Comparison of ENCODE assay signal across 16 cellular contexts in the genomic region with DNA sequence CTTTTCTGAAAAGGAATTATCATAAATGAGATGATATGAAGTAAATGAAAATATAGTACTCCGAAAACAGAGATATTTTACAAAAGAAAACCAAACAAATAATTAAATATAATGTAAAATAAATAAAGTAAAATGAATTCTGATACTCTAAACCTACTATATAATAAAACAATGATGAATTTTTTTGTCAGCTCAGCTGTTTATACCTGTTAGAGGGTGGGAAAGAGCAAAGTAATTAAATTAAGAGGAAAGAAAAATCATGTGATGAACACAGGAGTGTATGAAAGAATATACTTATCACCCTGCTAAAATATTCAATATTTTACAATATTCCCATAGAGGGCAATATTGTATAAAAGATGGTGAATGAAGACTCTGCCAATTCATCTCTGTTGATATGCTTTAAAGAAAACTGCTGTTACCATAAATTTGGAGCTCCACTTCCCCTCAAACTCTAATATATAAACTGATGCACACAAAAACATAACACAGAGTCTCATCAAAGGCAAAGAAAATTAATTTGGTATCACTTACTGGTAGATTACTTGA. TPM values are rescaled to one million over a fixed set of nuclear protein-coding genes. Genes with fewer than 3 reads are reported as not detected.
DNase-seq lines count a peak whose midpoint lies in the region; ATAC-seq and TF ChIP-seq lines count a peak whose summit lies in the region.
"Had no signal": no experiment of that assay in that cellular context is flagged by ENCODE, and none has a peak within 500 bp of the region (broad histone marks: within the 10 kb centered on the region; RNA-seq: fewer than 3 reads in every experiment).

No MANE protein-coding gene starts in this region.

- no peak for ATAC-seq in PC-3
- no peak for ATAC-seq in aorta (ENCODE audit: low FRiP score)
- ATAC-seq in stimulated activated naive B cell treated with anti-CD40 and anti-IgM and Interleukin-4, amounts not matched to agents 10 μg/mL and 1 μg/mL and 100 μg/mL, for 72 hours (replicated peaks) = no peak
- ATAC-seq: left ventricle myocardium superior had no signal

- intact Hi-C loops in PC-3 (cut with micrococcal nuclease) (loop anchor here (2.0 to 10.0 kb wide), 4 partner anchors 335 to 1025 kb away; no protein-coding TSS in a partner anchor), aorta (cut with DNase I) (no loop called here)

- no peak overlapping the region for H3K9ac ChIP-seq in Loucy (ENCODE audit: low read depth, low read length, poor library complexity, severe bottlenecking)
- H3K9ac ChIP-seq in PC-3 (ENCODE audit: low read length) = no peak overlapping the region

- peak; percentile 21 for TF ChIP-seq CTCF in DOHH2 (IDR thresholded peaks at IDR 0.05; ENCODE audit: low read depth, low read length, poor library complexity, severe bottlenecking)
- TF ChIP-seq CTCF in Loucy (conservative IDR thresholded peaks at IDR 0.05; ENCODE audit: low read length) = peak; percentile 43
- TF ChIP-seq CTCF in PC-3 (conservative IDR thresholded peaks at IDR 0.05; ENCODE audit: low read depth, low read length) = 0 out of 2 replicates have a peak, but pooled peaks have one; percentile 17

- H3K27ac ChIP-seq in DOHH2 (ENCODE audit: low read depth, low read length) (no peak overlapping the region), PC-3 (ENCODE audit: low read length) (no peak overlapping the region), aorta (ENCODE audit: low read depth in 1 of 2, low read length in 2 of 2) (no peak overlapping the region)
- H3K27ac ChIP-seq: RWPE1 had no signal

- no peak overlapping the region for H3K4me2 ChIP-seq in DOHH2 (ENCODE audit: low read length)
- no peak overlapping the region for H3K4me2 ChIP-seq in Loucy (ENCODE audit: low read depth, low read length, poor library complexity, severe bottlenecking)
- no peak overlapping the region for H3K4me2 ChIP-seq in PC-3 (ENCODE audit: low read length)

- DNase-seq in PC-3 = no peak
- peak; percentile 7 for DNase-seq in myocyte (ENCODE audit: low read depth)
- no peak for DNase-seq in activated T-cell treated with anti-CD3 and anti-CD28 coated beads, Interleukin-2, amount 50 U/mL, for 1 hour
- no peak for DNase-seq in aorta
- no peak for DNase-seq in stimulated activated naive B cell treated with anti-CD40 and anti-IgM and Interleukin-4, amounts not matched to agents 10 μg/mL and 1 μg/mL and 100 μg/mL, for 72 hours
- DNase-seq: activated naive CD4-positive, alpha-beta T cell treated with anti-CD3 and anti-CD28 coated beads, Interleukin-2, amount 10 ng/mL, durations not matched to agents 7 days and 5 days; caudate nucleus; hippocampal formation; left ventricle myocardium superior; NCI-H2107; nephron progenitor cell; substantia nigra had no signal

- CTCF ChIA-PET in PC-3 (lab: Charles Lee) = no interaction called here

- no peak overlapping the region for H3K27ac Mint-ChIP-seq in stimulated activated naive B cell treated with anti-CD40 and anti-IgM and Interleukin-4, amounts not matched to agents 10 μg/mL and 1 μg/mL and 100 μg/mL, for 72 hours
- H3K27ac Mint-ChIP-seq: activated naive CD4-positive, alpha-beta T cell treated with anti-CD3 and anti-CD28 coated beads, Interleukin-2, amount 10 ng/mL, durations not matched to agents 7 days and 5 days; nephron progenitor cell had no signal

- H3K27me3 ChIP-seq in DOHH2 (ENCODE audit: control insufficient read depth, low read length) (no peaks in the 10 kb centered on the region), Loucy (ENCODE audit: insufficient read depth, low read length, poor library complexity, severe bottlenecking) (no peaks in the 10 kb centered on the region), PC-3 (ENCODE audit: low read length) (no peaks in the 10 kb centered on the region), aorta (ENCODE audit: control insufficient read depth in 1 of 2, insufficient read depth in 2 of 2, low read length in 1 of 2) (no peaks in the 10 kb centered on the region)

- H3K79me2 ChIP-seq in DOHH2 (ENCODE audit: control insufficient read depth, low read length) (no peaks in the 10 kb centered on the region), Loucy (ENCODE audit: insufficient read depth, low read length) (no peaks in the 10 kb centered on the region), PC-3 (ENCODE audit: low read length) (no peaks in the 10 kb centered on the region)

- no peak overlapping the region for H3K4me3 Mint-ChIP-seq in stimulated activated naive B cell treated with anti-CD40 and anti-IgM and Interleukin-4, amounts not matched to agents 10 μg/mL and 1 μg/mL and 100 μg/mL, for 72 hours
- H3K4me3 Mint-ChIP-seq: activated naive CD4-positive, alpha-beta T cell treated with anti-CD3 and anti-CD28 coated beads, Interleukin-2, amount 10 ng/mL, durations not matched to agents 7 days and 5 days; nephron progenitor cell had no signal

- H3K4me3 ChIP-seq in DOHH2 (ENCODE audit: low read length) (no peak overlapping the region), Loucy (ENCODE audit: low read length, poor library complexity, severe bottlenecking) (no peak overlapping the region), PC-3 (ENCODE audit: low read length) (no peak overlapping the region), aorta (ENCODE audit: low read length in 2 of 2) (no peak overlapping the region)

- no peaks in the 10 kb centered on the region for H3K4me1 Mint-ChIP-seq in stimulated activated naive B cell treated with anti-CD40 and anti-IgM and Interleukin-4, amounts not matched to agents 10 μg/mL and 1 μg/mL and 100 μg/mL, for 72 hours
- H3K4me1 Mint-ChIP-seq: activated naive CD4-positive, alpha-beta T cell treated with anti-CD3 and anti-CD28 coated beads, Interleukin-2, amount 10 ng/mL, durations not matched to agents 7 days and 5 days; nephron progenitor cell had no signal

- no peak overlapping the region for H2AFZ ChIP-seq in Loucy (ENCODE audit: low read length)
- H2AFZ ChIP-seq in PC-3 (ENCODE audit: low read length) = no peak overlapping the region

- H3K9me3 ChIP-seq in DOHH2 (ENCODE audit: control insufficient read depth, insufficient read depth, low read length) = no peaks in the 10 kb centered on the region
- H3K9me3 ChIP-seq in Loucy (ENCODE audit: insufficient read depth, low read depth, low read length) = no peaks in the 10 kb centered on the region
- no peaks in the 10 kb centered on the region for H3K9me3 ChIP-seq in PC-3 (ENCODE audit: low read length)
- H3K9me3 ChIP-seq in aorta (ENCODE audit: control insufficient read depth, low read length) = no peaks in the 10 kb centered on the region

- WGBS in aorta, 2 donors = 76 to 78% methylated on average over 1 of the region's 1 CpG

- no peaks in the 10 kb centered on the region for H3K9me3 Mint-ChIP-seq in stimulated activated naive B cell treated with anti-CD40 and anti-IgM and Interleukin-4, amounts not matched to agents 10 μg/mL and 1 μg/mL and 100 μg/mL, for 72 hours
- H3K9me3 Mint-ChIP-seq: activated naive CD4-positive, alpha-beta T cell treated with anti-CD3 and anti-CD28 coated beads, Interleukin-2, amount 10 ng/mL, durations not matched to agents 7 days and 5 days; nephron progenitor cell had no signal

- no TSS peak for BruUV-seq in PC-3 (replicated peaks; lab: Mats Ljungman, UMichigan)

- H4K20me1 ChIP-seq in DOHH2 (ENCODE audit: control insufficient read depth, insufficient read depth, low read depth, low read length) (no peaks in the 10 kb centered on the region), Loucy (ENCODE audit: insufficient read depth, low read length, poor library complexity, severe bottlenecking) (no peaks in the 10 kb centered on the region), PC-3 (ENCODE audit: low read length) (no peaks in the 10 kb centered on the region)

- no peaks in the 10 kb centered on the region for H3K36me3 Mint-ChIP-seq in stimulated activated naive B cell treated with anti-CD40 and anti-IgM and Interleukin-4, amounts not matched to agents 10 μg/mL and 1 μg/mL and 100 μg/mL, for 72 hours
- H3K36me3 Mint-ChIP-seq: activated naive CD4-positive, alpha-beta T cell treated with anti-CD3 and anti-CD28 coated beads, Interleukin-2, amount 10 ng/mL, durations not matched to agents 7 days and 5 days had no signal

- H3K36me3 ChIP-seq in DOHH2 (ENCODE audit: control insufficient read depth, low read length) = no peaks in the 10 kb centered on the region
- H3K36me3 ChIP-seq in Loucy (ENCODE audit: insufficient read depth, low read length) = no peaks in the 10 kb centered on the region
- no peaks in the 10 kb centered on the region for H3K36me3 ChIP-seq in PC-3 (ENCODE audit: low read depth, low read length)
- H3K36me3 ChIP-seq in aorta (ENCODE audit: control insufficient read depth in 1 of 2, insufficient read depth in 2 of 2, low read length in 1 of 2) = no peaks in the 10 kb centered on the region

- H3K9me2 ChIP-seq in DOHH2 (replicated peaks; ENCODE audit: control insufficient read depth, low read length) = no peaks in the 10 kb centered on the region
- H3K9me2 ChIP-seq in Loucy (replicated peaks; ENCODE audit: low read depth, low read length) = no peaks in the 10 kb centered on the region
- no peaks in the 10 kb centered on the region for H3K9me2 ChIP-seq in PC-3 (replicated peaks; ENCODE audit: low read length)

- H3F3A ChIP-seq in DOHH2 (ENCODE audit: control insufficient read depth, insufficient read depth) (no peaks in the 10 kb centered on the region), Loucy (ENCODE audit: low read depth) (no peaks in the 10 kb centered on the region), PC-3 (ENCODE audit: low read length, unreplicated experiment) (no peaks in the 10 kb centered on the region)

- H3K27me3 Mint-ChIP-seq in stimulated activated naive B cell treated with anti-CD40 and anti-IgM and Interleukin-4, amounts not matched to agents 10 μg/mL and 1 μg/mL and 100 μg/mL, for 72 hours = no peaks in the 10 kb centered on the region
- H3K27me3 Mint-ChIP-seq: activated naive CD4-positive, alpha-beta T cell treated with anti-CD3 and anti-CD28 coated beads, Interleukin-2, amount 10 ng/mL, durations not matched to agents 7 days and 5 days had no signal

- H3K4me1 ChIP-seq in DOHH2 (ENCODE audit: control insufficient read depth, low read length) = no peaks in the 10 kb centered on the region
- no peaks in the 10 kb centered on the region for H3K4me1 ChIP-seq in Loucy (ENCODE audit: insufficient read depth, low read length, poor library complexity, severe bottlenecking)
- no peaks in the 10 kb centered on the region for H3K4me1 ChIP-seq in PC-3 (ENCODE audit: insufficient read depth, low read length)
- H3K4me1 ChIP-seq in aorta (ENCODE audit: control insufficient read depth in 1 of 2, insufficient read depth in 2 of 2, low read length in 2 of 2) = no peaks in the 10 kb centered on the region

- POLR2A ChIA-PET in PC-3 (lab: Charles Lee; ENCODE audit: unreplicated experiment) = no interaction called here

RNA-seq across cellular contexts. Expression of a gene that starts 6.5 kb away (rescaled TPM):
- total RNA-seq in PC-3 (2014; rRNA removed) (not detected in 2 replicates), myocyte (not detected in 2 replicates), aorta (not detected)
- polyA plus RNA-seq in myocyte (2012) = not detected
- not detected for polyA plus RNA-seq in aorta
- total RNA-seq: activated CD8-positive, alpha-beta memory T cell treated with anti-CD3 and anti-CD28 coated beads for 36 hours; left ventricle myocardium superior had no signal
